ENCODE assay signal across 10 cellular contexts in genomic region chr17:28946239-28946638, GRCh38. TPM values are rescaled to one million over a fixed set of nuclear protein-coding genes. Genes with fewer than 3 reads are reported as not detected.
A peak's percentile ranks its signal among the peaks of the same experiment; 100 is the strongest.
DNase-seq lines count a peak whose midpoint lies in the region; ATAC-seq and TF ChIP-seq lines count a peak whose summit lies in the region.
"Had no signal": no experiment of that assay in that cellular context is flagged by ENCODE, and none has a peak within 500 bp of the region (broad histone marks: within the 10 kb centered on the region; RNA-seq: fewer than 3 reads in every experiment).

No MANE protein-coding gene starts in this region.

- H3K36me3 Mint-ChIP-seq in activated CD4-positive, alpha-beta T cell treated with anti-CD3 and anti-CD28 coated beads, Interleukin-2, amount 10 ng/mL, durations not matched to agents 7 days and 5 days (ENCODE audit: low read depth): peaks cover 61% of the 10 kb centered on the region
- H3K36me3 Mint-ChIP-seq in activated T-helper 1 cell treated with anti-CD3 and anti-CD28 coated beads, Interleukin-12 subunit alpha, Interleukin-12 subunit beta, Interleukin-2, Interleukin-4 antibody, amounts not matched to agents 30 ng/mL and 10 ng/mL and 1 ng/mL, durations not matched to agents 14 hours and 24 hours and 36 hours (ENCODE audit: low read depth): peaks cover 35% of the 10 kb centered on the region

- no peak for TF ChIP-seq POLR2A in suprapubic skin (IDR thresholded peaks at IDR 0.05)

- no peaks in the 10 kb centered on the region for H3K9me3 Mint-ChIP-seq in activated CD4-positive, alpha-beta T cell treated with anti-CD3 and anti-CD28 coated beads, Interleukin-2, amount 10 ng/mL, durations not matched to agents 7 days and 5 days
- H3K9me3 Mint-ChIP-seq in activated T-helper 1 cell treated with anti-CD3 and anti-CD28 coated beads, Interleukin-12 subunit alpha, Interleukin-12 subunit beta, Interleukin-2, Interleukin-4 antibody, amounts not matched to agents 30 ng/mL and 10 ng/mL and 1 ng/mL, durations not matched to agents 14 hours and 24 hours and 36 hours: no peaks in the 10 kb centered on the region

- peaks cover 9% of the 10 kb centered on the region for H3K36me3 ChIP-seq in suprapubic skin

- intact Hi-C loops in activated T-helper 1 cell treated with anti-CD3 and anti-CD28 coated beads, Interleukin-12 subunit alpha, Interleukin-12 subunit beta, Interleukin-2, Interleukin-4 antibody, amounts not matched to agents 30 ng/mL and 10 ng/mL and 1 ng/mL, durations not matched to agents 14 hours and 24 hours and 36 hours (cut with micrococcal nuclease): no loop called here

- no peak for TF ChIP-seq EP300 in suprapubic skin (IDR thresholded peaks at IDR 0.05)

- ATAC-seq in GM19452 (IDR thresholded peaks at IDR 0.05; ENCODE audit: unreplicated experiment): no peak
- ATAC-seq in GM19023 (IDR thresholded peaks at IDR 0.05; ENCODE audit: unreplicated experiment): no peak

- peak overlapping the region; percentile 30 for H3K27ac ChIP-seq in suprapubic skin

- CTCF ChIA-PET in activated CD4-positive, alpha-beta T cell treated with anti-CD3 and anti-CD28 coated beads, Interleukin-2, amount 10 ng/mL, durations not matched to agents 7 days and 5 days (lab: Charles Lee): interaction anchor here (1.1 to 2.1 kb wide), 7 partner anchors 10 to 219 kb away, joined by 3 to 7 read pairs (median 4); partner anchors contain the start of gene DHRS13
- CTCF ChIA-PET in GM10248 (lab: Yijun Ruan, JAX): interaction anchor here (1.1 to 3.6 kb wide), 6 partner anchors 10 to 219 kb away, joined by 3 to 19 read pairs (median 5); partner anchors contain the start of genes DHRS13 and TLCD1

- peaks cover 62% of the 10 kb centered on the region for H3K4me1 Mint-ChIP-seq in activated CD4-positive, alpha-beta T cell treated with anti-CD3 and anti-CD28 coated beads, Interleukin-2, amount 10 ng/mL, durations not matched to agents 7 days and 5 days
- H3K4me1 Mint-ChIP-seq in activated T-helper 1 cell treated with anti-CD3 and anti-CD28 coated beads, Interleukin-12 subunit alpha, Interleukin-12 subunit beta, Interleukin-2, Interleukin-4 antibody, amounts not matched to agents 30 ng/mL and 10 ng/mL and 1 ng/mL, durations not matched to agents 14 hours and 24 hours and 36 hours (ENCODE audit: low read depth): peaks cover 59% of the 10 kb centered on the region

- H3K27me3 Mint-ChIP-seq in activated CD4-positive, alpha-beta T cell treated with anti-CD3 and anti-CD28 coated beads, Interleukin-2, amount 10 ng/mL, durations not matched to agents 7 days and 5 days: no peaks in the 10 kb centered on the region
- H3K27me3 Mint-ChIP-seq in activated T-helper 1 cell treated with anti-CD3 and anti-CD28 coated beads, Interleukin-12 subunit alpha, Interleukin-12 subunit beta, Interleukin-2, Interleukin-4 antibody, amounts not matched to agents 30 ng/mL and 10 ng/mL and 1 ng/mL, durations not matched to agents 14 hours and 24 hours and 36 hours (ENCODE audit: insufficient read depth): no peaks in the 10 kb centered on the region

- POLR2A ChIA-PET in activated CD4-positive, alpha-beta T cell treated with anti-CD3 and anti-CD28 coated beads, Interleukin-2, amount 10 ng/mL, durations not matched to agents 7 days and 5 days (lab: Charles Lee): no interaction called here
- POLR2A ChIA-PET in GM10248 (lab: Yijun Ruan, JAX): no interaction called here

- H3K9me3 ChIP-seq in suprapubic skin: no peaks in the 10 kb centered on the region

- peaks cover 49% of the 10 kb centered on the region for H3K4me1 ChIP-seq in suprapubic skin

- no peak for DNase-seq in activated CD4-positive, alpha-beta T cell treated with anti-CD3 and anti-CD28 coated beads, Interleukin-2, amount 10 ng/mL, durations not matched to agents 7 days and 5 days
- no peak for DNase-seq in activated CD4-positive, alpha-beta T cell treated with anti-CD3 and anti-CD28 coated beads for 48 hours
- no peak for DNase-seq in activated T-helper 1 cell treated with anti-CD3 and anti-CD28 coated beads, Interleukin-12 subunit alpha, Interleukin-12 subunit beta, Interleukin-2, Interleukin-4 antibody, amounts not matched to agents 30 ng/mL and 10 ng/mL and 1 ng/mL, durations not matched to agents 14 hours and 24 hours and 36 hours (ENCODE audit: low spot score)
- DNase-seq in glomerular endothelial cell (ENCODE audit: extremely low read depth, low read depth, low spot score) (peak; percentile 66), suprapubic skin (ENCODE audit: low spot score in 2 of 2) (no peak), GM10248 (ENCODE audit: extremely low spot score) (no peak)
- DNase-seq: activated CD4-positive, CD25-positive, alpha-beta regulatory T cell; AML-193 had no signal

- peak overlapping the region; percentile 84 for H3K27ac Mint-ChIP-seq in activated CD4-positive, alpha-beta T cell treated with anti-CD3 and anti-CD28 coated beads, Interleukin-2, amount 10 ng/mL, durations not matched to agents 7 days and 5 days
- peak overlapping the region; percentile 79 for H3K27ac Mint-ChIP-seq in activated T-helper 1 cell treated with anti-CD3 and anti-CD28 coated beads, Interleukin-12 subunit alpha, Interleukin-12 subunit beta, Interleukin-2, Interleukin-4 antibody, amounts not matched to agents 30 ng/mL and 10 ng/mL and 1 ng/mL, durations not matched to agents 14 hours and 24 hours and 36 hours

- no peaks in the 10 kb centered on the region for H3K27me3 ChIP-seq in suprapubic skin

- H3K4me3 ChIP-seq in suprapubic skin: no peak overlapping the region

- TF ChIP-seq CTCF in suprapubic skin (IDR thresholded peaks at IDR 0.05) (no peak), GM10248 (IDR thresholded peaks at IDR 0.05; ENCODE audit: control extremely low read depth, extremely low read depth, low read depth, missing control alignments) (no peak)

- peak overlapping the region; percentile 34 for H3K4me3 Mint-ChIP-seq in activated CD4-positive, alpha-beta T cell treated with anti-CD3 and anti-CD28 coated beads, Interleukin-2, amount 10 ng/mL, durations not matched to agents 7 days and 5 days
- H3K4me3 Mint-ChIP-seq in activated T-helper 1 cell treated with anti-CD3 and anti-CD28 coated beads, Interleukin-12 subunit alpha, Interleukin-12 subunit beta, Interleukin-2, Interleukin-4 antibody, amounts not matched to agents 30 ng/mL and 10 ng/mL and 1 ng/mL, durations not matched to agents 14 hours and 24 hours and 36 hours: peak overlapping the region; percentile 63

- 42% methylated on average over 4 of the region's 4 CpGs for WGBS in suprapubic skin

RNA-seq across cellular contexts. Expression of gene PHF12, which starts 5.1 kb away (rescaled TPM):
- 10 to 100 TPM; 72.3 to 78.1 TPM for total RNA-seq in activated CD4-positive, alpha-beta T cell treated with anti-CD3 and anti-CD28 coated beads, Interleukin-2, amount 10 ng/mL, durations not matched to agents 7 days and 5 days
- 58.4 and 64.9 TPM in 2 replicates for total RNA-seq in activated T-helper 1 cell treated with anti-CD3 and anti-CD28 coated beads, Interleukin-12 subunit alpha, Interleukin-12 subunit beta, Interleukin-2, Interleukin-4 antibody, amounts not matched to agents 30 ng/mL and 10 ng/mL and 1 ng/mL, durations not matched to agents 14 hours and 24 hours and 36 hours
- total RNA-seq in glomerular endothelial cell: 27.4 and 39.8 TPM in 2 replicates
- total RNA-seq in suprapubic skin: 10 to 100 TPM; 24.4 to 80.9 (median 35.4) TPM

RNA-seq across cellular contexts. Expression of gene DHRS13, which starts 43.4 kb away (rescaled TPM):
- 10 to 100 TPM; 26.8 to 27.8 TPM for total RNA-seq in activated CD4-positive, alpha-beta T cell treated with anti-CD3 and anti-CD28 coated beads, Interleukin-2, amount 10 ng/mL, durations not matched to agents 7 days and 5 days
- 34.6 and 34.9 TPM in 2 replicates for total RNA-seq in activated T-helper 1 cell treated with anti-CD3 and anti-CD28 coated beads, Interleukin-12 subunit alpha, Interleukin-12 subunit beta, Interleukin-2, Interleukin-4 antibody, amounts not matched to agents 30 ng/mL and 10 ng/mL and 1 ng/mL, durations not matched to agents 14 hours and 24 hours and 36 hours
- total RNA-seq in glomerular endothelial cell: 5.3 and 5.5 TPM in 2 replicates
- total RNA-seq in suprapubic skin: 10 to 100 TPM; 15.1 to 26.8 (median 20.2) TPM

RNA-seq across cellular contexts. Expression of gene FLOT2, which starts 48.7 kb away (rescaled TPM):
- 100 to 1,000 TPM; 200 to 212 TPM for total RNA-seq in activated CD4-positive, alpha-beta T cell treated with anti-CD3 and anti-CD28 coated beads, Interleukin-2, amount 10 ng/mL, durations not matched to agents 7 days and 5 days
- total RNA-seq in activated T-helper 1 cell treated with anti-CD3 and anti-CD28 coated beads, Interleukin-12 subunit alpha, Interleukin-12 subunit beta, Interleukin-2, Interleukin-4 antibody, amounts not matched to agents 30 ng/mL and 10 ng/mL and 1 ng/mL, durations not matched to agents 14 hours and 24 hours and 36 hours: 92.2 and 98.8 TPM in 2 replicates
- total RNA-seq in glomerular endothelial cell: 124 and 133 TPM in 2 replicates
- total RNA-seq in suprapubic skin: 10 to 100 TPM; 41.7 to 57.5 (median 52.3) TPM

RNA-seq across cellular contexts. Expression of gene SEZ6, which starts 59.6 kb away (rescaled TPM):
- not detected for total RNA-seq in activated CD4-positive, alpha-beta T cell treated with anti-CD3 and anti-CD28 coated beads, Interleukin-2, amount 10 ng/mL, durations not matched to agents 7 days and 5 days
- total RNA-seq in activated T-helper 1 cell treated with anti-CD3 and anti-CD28 coated beads, Interleukin-12 subunit alpha, Interleukin-12 subunit beta, Interleukin-2, Interleukin-4 antibody, amounts not matched to agents 30 ng/mL and 10 ng/mL and 1 ng/mL, durations not matched to agents 14 hours and 24 hours and 36 hours: not detected in 2 replicates
- not detected in 2 replicates for total RNA-seq in glomerular endothelial cell
- not detected for total RNA-seq in suprapubic skin
